In the genomic region with DNA sequence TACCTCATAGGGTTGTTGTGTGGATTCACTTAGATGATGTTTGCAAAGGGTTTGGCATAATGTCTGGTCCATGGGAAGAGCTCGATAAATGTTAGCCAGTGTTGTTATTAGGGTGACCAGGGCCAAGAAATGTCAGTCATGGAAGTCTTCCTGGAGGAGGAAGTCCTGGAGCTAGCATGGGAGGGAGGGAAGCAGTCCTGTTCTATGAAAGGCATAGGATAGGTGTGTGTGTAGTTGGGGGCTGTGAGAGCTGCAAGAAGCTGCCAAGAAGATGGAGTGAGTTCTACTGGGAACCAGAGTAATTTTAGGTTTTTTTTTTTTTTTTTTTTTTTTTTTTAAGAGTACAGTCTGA, we compare ENCODE assay signal across 17 cellular contexts. TPM values are rescaled to one million over a fixed set of nuclear protein-coding genes. Genes with fewer than 3 reads are reported as not detected.
"Had no signal": no experiment of that assay in that cellular context is flagged by ENCODE, and none has a peak within 500 bp of the region (broad histone marks: within the 10 kb centered on the region; RNA-seq: fewer than 3 reads in every experiment).

No MANE protein-coding gene starts in this region.

- H3K27ac ChIP-seq: body of pancreas, lower lobe of right lung had no signal

- H3K9me3 Mint-ChIP-seq: activated CD4-positive, alpha-beta memory T cell treated with anti-CD3 and anti-CD28 coated beads for 36 hours; activated naive CD4-positive, alpha-beta T cell treated with anti-CD3 and anti-CD28 coated beads, Interleukin-2, amount 10 ng/mL, durations not matched to agents 7 days and 5 days; activated T-cell treated with anti-CD3 and anti-CD28 coated beads, Interleukin-2, amount 50 U/mL, for 4 hours; nephron; type B pancreatic cell; WTC11 had no signal

- H3K9me3 ChIP-seq: body of pancreas, lower lobe of right lung, SK-N-SH had no signal

- H3K4me3 ChIP-seq: body of pancreas, lower lobe of right lung had no signal

- H3K36me3 Mint-ChIP-seq: activated CD4-positive, alpha-beta memory T cell treated with anti-CD3 and anti-CD28 coated beads for 36 hours; activated naive CD4-positive, alpha-beta T cell treated with anti-CD3 and anti-CD28 coated beads, Interleukin-2, amount 10 ng/mL, durations not matched to agents 7 days and 5 days; type B pancreatic cell; WTC11 had no signal

- H3K4me3 Mint-ChIP-seq: activated CD4-positive, alpha-beta memory T cell treated with anti-CD3 and anti-CD28 coated beads for 36 hours; activated naive CD4-positive, alpha-beta T cell treated with anti-CD3 and anti-CD28 coated beads, Interleukin-2, amount 10 ng/mL, durations not matched to agents 7 days and 5 days; activated T-cell treated with anti-CD3 and anti-CD28 coated beads, Interleukin-2, amount 50 U/mL, for 4 hours; nephron; type B pancreatic cell; WTC11 had no signal

- H3K36me3 ChIP-seq: lower lobe of right lung had no signal

- DNase-seq: activated CD4-positive, alpha-beta memory T cell treated with anti-CD3 and anti-CD28 coated beads for 36 hours; activated CD4-positive, alpha-beta T cell treated with anti-CD3 and anti-CD28 coated beads for 4 hours; activated naive CD4-positive, alpha-beta T cell treated with anti-CD3 and anti-CD28 coated beads, Interleukin-2, amount 10 ng/mL, durations not matched to agents 7 days and 5 days; activated T-cell treated with anti-CD3 and anti-CD28 coated beads, Interleukin-2, amount 50 U/mL, for 4 hours; amygdala; body of pancreas; erythroblast; hypothalamus; lower lobe of right lung; occipital lobe; retina; SK-N-SH; stimulated activated naive CD4-positive, alpha-beta T cell had no signal

- H3K27ac Mint-ChIP-seq: activated CD4-positive, alpha-beta memory T cell treated with anti-CD3 and anti-CD28 coated beads for 36 hours; activated naive CD4-positive, alpha-beta T cell treated with anti-CD3 and anti-CD28 coated beads, Interleukin-2, amount 10 ng/mL, durations not matched to agents 7 days and 5 days; nephron; type B pancreatic cell; WTC11 had no signal

- ATAC-seq: activated T-cell treated with anti-CD3 and anti-CD28 coated beads, Interleukin-2, amount 50 U/mL, for 4 hours; body of pancreas; WTC11 had no signal

RNA-seq across cellular contexts. Expression of a gene that starts 37.9 kb away (rescaled TPM):
- total RNA-seq: frontal cortex had no signal
- polyA plus RNA-seq: SK-N-SH had no signal
